12 cellular contexts compared by ENCODE assay signal in genomic region chr1:150109567-150109966, GRCh38. TPM values are rescaled to one million over a fixed set of nuclear protein-coding genes. Genes with fewer than 3 reads are reported as not detected.
DNase-seq lines count a peak whose midpoint lies in the region; TF ChIP-seq lines count a peak whose summit lies in the region.
"Had no signal": no experiment of that assay in that cellular context is flagged by ENCODE, and none has a peak within 500 bp of the region (broad histone marks: within the 10 kb centered on the region; RNA-seq: fewer than 3 reads in every experiment).

No MANE protein-coding gene starts in this region.

- H3K4me3 ChIP-seq in CD8-positive, alpha-beta memory T cell (ENCODE audit: low read length), result peak overlapping the region; percentile 39
- H3K4me3 ChIP-seq in ascending aorta (no peak overlapping the region), suprapubic skin (no peak overlapping the region)
- H3K4me3 ChIP-seq: K562 had no signal

- peaks cover 3 to 18% (median 12%) of the 10 kb centered on the region in 3 donors for H3K36me3 Mint-ChIP-seq in CD8-positive, alpha-beta memory T cell
- peaks cover 13% of the 10 kb centered on the region for H3K36me3 Mint-ChIP-seq in IgD-negative memory B cell

- no peaks in the 10 kb centered on the region for H3K27me3 Mint-ChIP-seq in CD8-positive, alpha-beta memory T cell
- H3K27me3 Mint-ChIP-seq in IgD-negative memory B cell, result no peaks in the 10 kb centered on the region

- DNase-seq in CD8-positive, alpha-beta memory T cell, result peak in 2 of 5 donors; percentile 26 to 32
- DNase-seq in ascending aorta (ENCODE audit: low spot score in 2 of 2) (no peak), pulmonary artery endothelial cell (ENCODE audit: low read depth, low spot score) (peak; percentile 1), NCI-H345 treated with DMSO at 0.1 percent for 48 hours (lab: John Stamatoyannopoulos, UW; ENCODE audit: unreplicated experiment) (no peak), NCI-H524 treated with DMSO at 0.1 percent for 48 hours (lab: John Stamatoyannopoulos, UW) (no peak), suprapubic skin (ENCODE audit: low spot score in 2 of 2) (no peak)
- DNase-seq: activated CD4-positive, alpha-beta T cell treated with anti-CD3 and anti-CD28 coated beads for 1 hour; COR-L47; midbrain; NCI-H2029 had no signal

- H3K9me3 Mint-ChIP-seq in CD8-positive, alpha-beta memory T cell, result peaks cover 0 to 9% (median 4%) of the 10 kb centered on the region in 5 donors
- no peaks in the 10 kb centered on the region for H3K9me3 Mint-ChIP-seq in IgD-negative memory B cell

- no peaks in the 10 kb centered on the region for H3K9me3 ChIP-seq in CD8-positive, alpha-beta memory T cell (ENCODE audit: low read length)
- H3K9me3 ChIP-seq in ascending aorta, result peaks cover 0 to 4% of the 10 kb centered on the region in 2 donors
- no peaks in the 10 kb centered on the region for H3K9me3 ChIP-seq in suprapubic skin

- peaks cover 60% of the 10 kb centered on the region for H3K4me1 ChIP-seq in CD8-positive, alpha-beta memory T cell (ENCODE audit: insufficient read depth, low read length)
- no peaks in the 10 kb centered on the region for H3K4me1 ChIP-seq in ascending aorta
- no peaks in the 10 kb centered on the region for H3K4me1 ChIP-seq in suprapubic skin

- no peak for TF ChIP-seq EP300 in suprapubic skin (IDR thresholded peaks at IDR 0.05)

- H3K4me3 Mint-ChIP-seq in CD8-positive, alpha-beta memory T cell, result peak overlapping the region; percentile 75 to 91 (median 84)
- H3K4me3 Mint-ChIP-seq in IgD-negative memory B cell, result peak overlapping the region in 3 of 4 donors; percentile 54 to 87 (median 84)

- peak overlapping the region; percentile 81 to 95 (median 90) for H3K27ac Mint-ChIP-seq in CD8-positive, alpha-beta memory T cell
- H3K27ac Mint-ChIP-seq in IgD-negative memory B cell, result peak overlapping the region; percentile 47 to 84 (median 56)

- TF ChIP-seq CTCF in ascending aorta (IDR thresholded peaks at IDR 0.05) (no peak), suprapubic skin (IDR thresholded peaks at IDR 0.05) (no peak)

- intact Hi-C loops in ascending aorta (cut with DNase I), result no loop called here

- WGBS in suprapubic skin, result 70% methylated on average over 3 of the region's 3 CpGs

- H3K27me3 ChIP-seq in CD8-positive, alpha-beta memory T cell (ENCODE audit: insufficient read depth, low read length, poor library complexity, severe bottlenecking), result no peaks in the 10 kb centered on the region
- H3K27me3 ChIP-seq in ascending aorta, result no peaks in the 10 kb centered on the region
- no peaks in the 10 kb centered on the region for H3K27me3 ChIP-seq in suprapubic skin

- peaks cover 76 to 86% (median 83%) of the 10 kb centered on the region in 3 donors for H3K4me1 Mint-ChIP-seq in CD8-positive, alpha-beta memory T cell
- H3K4me1 Mint-ChIP-seq in IgD-negative memory B cell, result peaks cover 32 to 39% (median 34%) of the 10 kb centered on the region in 3 donors

- no peaks in the 10 kb centered on the region for H3K36me3 ChIP-seq in CD8-positive, alpha-beta memory T cell (ENCODE audit: insufficient read depth, low read length)
- peaks cover 6 to 12% of the 10 kb centered on the region in 2 donors for H3K36me3 ChIP-seq in ascending aorta
- peaks cover 23% of the 10 kb centered on the region for H3K36me3 ChIP-seq in suprapubic skin

- POLR2A ChIA-PET in CD8-positive, alpha-beta memory T cell (lab: Charles Lee), result interaction anchor here (1.1 kb wide), 1 partner anchor 40 kb away, joined by 6 read pairs; the partner anchor contains the start of gene PLEKHO1

- peak overlapping the region; percentile 48 for H3K27ac ChIP-seq in CD8-positive, alpha-beta memory T cell (ENCODE audit: low read depth, low read length)
- H3K27ac ChIP-seq in ascending aorta (peak overlapping the region; percentile 20 to 29), suprapubic skin (no peak overlapping the region)

- TF ChIP-seq POLR2A in suprapubic skin (IDR thresholded peaks at IDR 0.05), result no peak

- CTCF ChIA-PET in CD8-positive, alpha-beta memory T cell (lab: Charles Lee), result interaction anchor here (1.1 to 1.4 kb wide), 3 partner anchors 28 to 56 kb away, joined by 3 to 5 read pairs (median 4); no protein-coding TSS in a partner anchor

RNA-seq across cellular contexts. Expression of gene PLEKHO1, which starts 40.1 kb away (rescaled TPM):
- 10 to 100 TPM; 44.9 to 47.2 TPM for total RNA-seq in CD8-positive, alpha-beta memory T cell
- polyA plus RNA-seq in CD8-positive, alpha-beta memory T cell, result 47.3 TPM
- 102 TPM for polyA plus RNA-seq in IgD-negative memory B cell
- total RNA-seq in ascending aorta, result 88.9 TPM
- 57.7 and 59.5 TPM in 2 replicates for total RNA-seq in pulmonary artery endothelial cell
- total RNA-seq in suprapubic skin, result 10 to 100 TPM in 3 of 4 donors, 1 to 10 TPM in 1; 4.8 to 19.2 (median 10.7) TPM

RNA-seq across cellular contexts. Expression of gene VPS45, which starts 42.0 kb away (rescaled TPM):
- total RNA-seq in CD8-positive, alpha-beta memory T cell, result 10 to 100 TPM; 26.3 to 33.6 TPM
- 27.5 TPM for polyA plus RNA-seq in CD8-positive, alpha-beta memory T cell
- 17.0 TPM for polyA plus RNA-seq in IgD-negative memory B cell
- total RNA-seq in ascending aorta (11.3 TPM), pulmonary artery endothelial cell (21.2 and 34.1 TPM in 2 replicates), suprapubic skin (10 to 100 TPM; 23.8 to 67.4 (median 34.2) TPM)
